In the genomic region with DNA sequence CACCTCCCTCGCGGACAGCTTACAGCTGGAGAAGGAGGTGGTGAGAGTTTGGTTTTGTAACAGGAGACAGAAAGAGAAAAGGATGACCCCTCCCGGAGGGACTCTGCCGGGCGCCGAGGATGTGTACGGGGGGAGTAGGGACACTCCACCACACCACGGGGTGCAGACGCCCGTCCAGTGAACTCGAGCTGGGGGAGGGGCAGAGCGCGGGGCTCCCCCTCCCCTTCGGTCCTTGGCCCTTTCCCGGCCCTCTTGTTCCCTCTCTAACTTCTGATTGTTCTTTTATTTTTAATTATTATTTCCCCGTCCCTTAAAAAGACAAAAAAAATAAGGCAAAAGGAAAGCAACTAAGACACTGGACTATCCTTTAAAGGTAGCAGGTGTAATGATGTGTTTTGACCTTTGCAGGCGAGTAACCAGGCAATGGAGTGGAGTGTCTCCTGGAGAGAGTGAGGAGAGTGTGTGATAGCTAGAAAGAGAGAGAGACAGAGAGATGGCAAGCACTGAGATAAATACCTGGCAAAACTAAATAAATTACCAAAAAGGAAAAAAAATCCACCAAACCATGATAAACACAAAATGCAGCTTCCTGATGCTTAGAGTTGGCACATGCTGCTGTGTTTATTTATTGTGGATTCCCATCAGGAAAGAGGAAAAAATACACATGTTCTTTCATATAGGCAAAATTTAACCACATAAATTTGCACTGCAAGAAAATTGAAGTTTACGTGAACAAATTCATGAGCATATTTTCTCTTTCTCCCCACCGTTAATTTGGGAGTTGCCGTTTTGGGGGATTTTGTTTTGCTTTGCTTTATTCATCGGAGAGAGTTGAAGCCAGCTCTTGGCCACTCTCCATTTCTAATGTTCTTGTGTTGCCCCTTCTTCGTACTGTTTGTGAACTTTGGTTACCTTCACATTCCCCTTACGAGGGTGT, we compare ENCODE assay signal across 10 cellular contexts. TPM values are rescaled to one million over a fixed set of nuclear protein-coding genes. Genes with fewer than 3 reads are reported as not detected.
DNase-seq lines count a peak whose midpoint lies in the region; FAIRE-seq and TF ChIP-seq lines count a peak whose summit lies in the region.
"Had no signal": no experiment of that assay in that cellular context is flagged by ENCODE, and none has a peak within 500 bp of the region (broad histone marks: within the 10 kb centered on the region; RNA-seq: fewer than 3 reads in every experiment).

No MANE protein-coding gene starts in this region.

- FAIRE-seq in RCC 7860 (lab: Jason Lieb, UNC) = no peak
- FAIRE-seq: small intestine had no signal

- in situ Hi-C loops in GM23248 (cut with MboI) = loop anchor here (25.0 kb wide), 1 partner anchor 1349 kb away; no protein-coding TSS in a partner anchor

- H3K27ac ChIP-seq in MM.1S (ENCODE audit: low read length) (no peak overlapping the region), GM23248 (no peak overlapping the region)

- TF ChIP-seq CTCF in MM.1S (IDR thresholded peaks at IDR 0.05; ENCODE audit: low read length) = no peak

- H3F3A ChIP-seq in MM.1S (ENCODE audit: insufficient read depth, low read length) (0 out of 2 replicates have a peak, but pooled peaks cover 5% of the 10 kb centered on the region), GM23248 (ENCODE audit: insufficient read depth) (0 out of 2 replicates have a peak, but pooled peaks cover 3% of the 10 kb centered on the region)

- no peaks in the 10 kb centered on the region for H3K9me3 ChIP-seq in MM.1S (replicated peaks; ENCODE audit: insufficient read depth, low read length)
- H3K9me3 ChIP-seq in GM23248 (ENCODE audit: low read depth) = no peaks in the 10 kb centered on the region

- H3K27me3 ChIP-seq in MM.1S (replicated peaks; ENCODE audit: insufficient read depth, low read length) (peaks cover 11% of the 10 kb centered on the region; the same call in 1 of the 2 replicates), GM23248 (replicated peaks; ENCODE audit: insufficient read depth) (peaks cover 64% of the 10 kb centered on the region)

- no peaks in the 10 kb centered on the region for H3K36me3 ChIP-seq in MM.1S (replicated peaks; ENCODE audit: insufficient read depth, low read length)
- H3K36me3 ChIP-seq in GM23248 (ENCODE audit: low read depth) = no peaks in the 10 kb centered on the region

- H3K79me2 ChIP-seq in MM.1S (ENCODE audit: low read length) (no peaks in the 10 kb centered on the region), GM23248 (ENCODE audit: insufficient read depth) (no peaks in the 10 kb centered on the region)

- no peaks in the 10 kb centered on the region for H4K20me1 ChIP-seq in MM.1S (ENCODE audit: insufficient read depth, low read length)
- H4K20me1 ChIP-seq in GM23248 (ENCODE audit: insufficient read depth) = no peaks in the 10 kb centered on the region

- WGBS in GM23248 (ENCODE audit: low coverage in 1 of 2, low lambda C conversion rate in 2 of 2, missing lambda C conversion rate in 2 of 2), 2 experiments = 25 to 28% methylated on average over 23 of the region's 23 CpGs

- H2AFZ ChIP-seq in MM.1S (ENCODE audit: low read length) (0 out of 2 replicates have a peak overlapping the region, but pooled peaks have one; percentile 30), GM23248 (no peak overlapping the region)

- DNase-seq in NCI-H1417 (lab: John Stamatoyannopoulos, UW) (peak; percentile 76 to 84 (median 78)), NCI-H1417 treated with DMSO at 0.1 percent for 48 hours (lab: John Stamatoyannopoulos, UW) (no peak), MM.1S (no peak), ecto neural progenitor cell (ENCODE audit: low spot score) (peak; percentile 63), occipital lobe (lab: John Stamatoyannopoulos, UW) (peak; percentile 45), RCC 7860 (ENCODE audit: low spot score) (no peak), AG08396 (ENCODE audit: low spot score) (no peak), GM23248 (no peak)
- DNase-seq: activated gamma-delta T cell treated with Interleukin-2 at 50 U/mL for 16 hours, small intestine had no signal

- H3K9ac ChIP-seq in MM.1S (ENCODE audit: low read length) = no peak overlapping the region
- H3K9ac ChIP-seq in GM23248 = no peak overlapping the region

- H3K9me2 ChIP-seq in MM.1S (replicated peaks; ENCODE audit: insufficient read depth, low read length) (no peaks in the 10 kb centered on the region), GM23248 (ENCODE audit: insufficient read depth) (no peaks in the 10 kb centered on the region)

- peak overlapping the region; percentile 57 for H3K4me3 ChIP-seq in MM.1S (ENCODE audit: low read length)
- H3K4me3 ChIP-seq in GM23248 = no peak overlapping the region

- H3K4me1 ChIP-seq in MM.1S (ENCODE audit: low read length) (no peaks in the 10 kb centered on the region), GM23248 (ENCODE audit: insufficient read depth) (0 out of 2 replicates have a peak, but pooled peaks cover 5% of the 10 kb centered on the region)

- H3K4me2 ChIP-seq in MM.1S (ENCODE audit: low read depth, low read length) (peak overlapping the region; percentile 88), GM23248 (ENCODE audit: unreplicated experiment) (no peak overlapping the region)

RNA-seq across cellular contexts. Expression of a gene that starts 1.9 kb away (rescaled TPM):
- total RNA-seq in occipital lobe = 194 TPM
- not detected in 2 replicates for total RNA-seq in GM23248 (2014; rRNA removed; shearing (Covaris generic))
- polyA plus RNA-seq in GM23248 (2016; fragmentation: Nextera tagmentation; extraction: Ambion mirVana) = 0.05 TPM in 1 of 2 replicates, not detected in the other
- polyA plus RNA-seq: small intestine had no signal

Comparison
In these comparisons a context has a peak if more than half of its experiments do, and no peak if none do; other contexts are left out.
1. DNase-seq: peak in NCI-H1417 (3 of 3), ecto neural progenitor cell (single experiment) and occipital lobe (single experiment); none in NCI-H1417 treated with DMSO at 0.1 percent for 48 hours (single experiment), MM.1S (single experiment), RCC 7860 (single experiment), AG08396 (single experiment) and GM23248 (single experiment).
2. RNA of a gene that starts 1.9 kb away (total RNA-seq): 194 TPM in occipital lobe (single experiment); not detected in GM23248; every median in the first group is over 100 times any median in the second.